14 cellular contexts compared by ENCODE assay signal in the genomic region with DNA sequence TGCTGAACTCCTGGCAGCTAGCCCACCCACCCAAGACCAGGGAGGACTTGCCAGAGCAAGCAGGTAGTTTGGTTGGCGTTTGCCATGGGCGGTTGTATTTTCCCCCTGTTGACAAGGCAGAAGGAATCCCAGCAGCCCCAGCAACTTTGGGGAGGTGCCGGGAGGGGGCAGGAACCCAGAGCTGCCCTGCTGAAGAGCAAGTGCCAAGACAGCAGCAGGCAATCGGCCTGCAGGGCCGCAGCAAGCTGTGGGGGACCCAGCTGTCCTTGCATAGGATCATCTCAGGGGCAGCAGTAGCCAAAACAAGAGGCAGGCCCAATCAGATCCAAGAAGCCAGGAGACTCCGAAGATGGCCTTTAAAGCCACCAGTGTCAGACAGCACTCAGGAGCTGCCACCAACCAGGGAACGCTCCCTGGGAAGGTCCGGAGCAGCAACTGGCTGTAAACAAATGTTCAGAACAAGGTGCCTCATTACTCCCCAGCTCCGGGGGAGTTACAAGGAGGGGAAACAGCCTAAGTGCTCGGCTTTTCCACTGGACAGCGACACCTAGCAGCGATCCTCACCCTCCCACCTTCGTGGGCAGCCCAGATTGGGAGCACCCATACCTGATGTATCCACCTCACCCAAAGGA. TPM values are rescaled to one million over a fixed set of nuclear protein-coding genes. Genes with fewer than 3 reads are reported as not detected.
DNase-seq lines count a peak whose midpoint lies in the region; ATAC-seq and TF ChIP-seq lines count a peak whose summit lies in the region.
"Had no signal": no experiment of that assay in that cellular context is flagged by ENCODE, and none has a peak within 500 bp of the region (broad histone marks: within the 10 kb centered on the region; RNA-seq: fewer than 3 reads in every experiment).

No MANE protein-coding gene starts in this region.

- H3K4me1 Mint-ChIP-seq in T-helper 17 cell (peaks cover 7% of the 10 kb centered on the region), type B pancreatic cell (ENCODE audit: unreplicated experiment) (peaks cover 7% of the 10 kb centered on the region)

- peak overlapping the region; percentile 68 for H3K4me3 ChIP-seq in left ventricle myocardium inferior
- H3K4me3 ChIP-seq: body of pancreas had no signal

- H3K9me3 Mint-ChIP-seq in type B pancreatic cell: peaks cover 6% of the 10 kb centered on the region

- no peak for ATAC-seq in T-helper 17 cell
- ATAC-seq: body of pancreas, PC-3 had no signal

- no peak overlapping the region for H3K27ac Mint-ChIP-seq in T-helper 17 cell
- H3K27ac Mint-ChIP-seq in type B pancreatic cell: no peak overlapping the region

- H3K4me1 ChIP-seq in left ventricle myocardium inferior: peaks cover 39% of the 10 kb centered on the region

- peak overlapping the region; percentile 80 for H3K27ac ChIP-seq in left ventricle myocardium inferior (replicated peaks)
- H3K27ac ChIP-seq: body of pancreas had no signal

- peaks cover 52% of the 10 kb centered on the region for H3K27me3 ChIP-seq in left ventricle myocardium inferior (ENCODE audit: low read depth)

- H3K9me3 ChIP-seq in left ventricle myocardium inferior (replicated peaks) (no peaks in the 10 kb centered on the region), T-helper 17 cell (ENCODE audit: control insufficient read depth, low read length, poor library complexity, severe bottlenecking) (no peaks in the 10 kb centered on the region)
- H3K9me3 ChIP-seq: body of pancreas had no signal

- DNase-seq in left ventricle myocardium inferior (no peak), cardiac septum (ENCODE audit: low spot score) (no peak), T-helper 17 cell (no peak), islet precursor cell (peak; percentile 68), type B pancreatic cell (ENCODE audit: extremely low spot score, unreplicated experiment) (no peak), NCI-H510A treated with DMSO at 0.1 percent for 48 hours (lab: John Stamatoyannopoulos, UW) (no peak), NCI-H2107 (lab: John Stamatoyannopoulos, UW) (no peak)
- no peak for DNase-seq in activated T-cell treated with anti-CD3 and anti-CD28 coated beads, Interleukin-2, amount 50 U/mL, for 48 hours
- DNase-seq: activated T-cell treated with anti-CD3 and anti-CD28 coated beads for 4 hours; body of pancreas; kidney glomerular epithelial cell; PC-3; stimulated activated CD4-positive, alpha-beta T cell treated with anti-CD3 and anti-CD28 coated beads, Interleukin-4, amount 100 ng/mL, for 4 hours; T1000 had no signal

- intact Hi-C loops in left ventricle myocardium inferior (cut with micrococcal nuclease) (no loop called here), cardiac septum (cut with DNase I) (loop anchor here (5.0 kb wide), 2 partner anchors 42 to 57 kb away; no protein-coding TSS in a partner anchor)

- H3K36me3 Mint-ChIP-seq in T-helper 17 cell (ENCODE audit: low read depth): no peaks in the 10 kb centered on the region
- peaks cover 3% of the 10 kb centered on the region for H3K36me3 Mint-ChIP-seq in type B pancreatic cell

- H3K27me3 Mint-ChIP-seq in T-helper 17 cell (peaks cover 58% of the 10 kb centered on the region), type B pancreatic cell (peaks cover 84% of the 10 kb centered on the region)

- peak; percentile 34 for TF ChIP-seq CTCF in left ventricle myocardium inferior (IDR thresholded peaks at IDR 0.05; ENCODE audit: borderline replicate concordance)
- no peak for TF ChIP-seq CTCF in type B pancreatic cell (conservative IDR thresholded peaks at IDR 0.05)

- H3K36me3 ChIP-seq in left ventricle myocardium inferior: no peaks in the 10 kb centered on the region

- H3K4me3 Mint-ChIP-seq in T-helper 17 cell (peak overlapping the region; percentile 25), type B pancreatic cell (peak overlapping the region; percentile 78)

RNA-seq across cellular contexts. Expression of a gene that starts 2.1 kb away (rescaled TPM):
- total RNA-seq in left ventricle myocardium inferior: 6.2 TPM
- total RNA-seq in cardiac septum: 23.3 TPM
- total RNA-seq in T-helper 17 cell: under 1 TPM in 1 of 2 donors, not detected in 1; 0.34 TPM
- 0.94 and 1.9 TPM in 2 replicates for total RNA-seq in type B pancreatic cell (ENCODE audit: low replicate concordance)
